Comparison of ENCODE assay signal across 21 cellular contexts in the genomic region with DNA sequence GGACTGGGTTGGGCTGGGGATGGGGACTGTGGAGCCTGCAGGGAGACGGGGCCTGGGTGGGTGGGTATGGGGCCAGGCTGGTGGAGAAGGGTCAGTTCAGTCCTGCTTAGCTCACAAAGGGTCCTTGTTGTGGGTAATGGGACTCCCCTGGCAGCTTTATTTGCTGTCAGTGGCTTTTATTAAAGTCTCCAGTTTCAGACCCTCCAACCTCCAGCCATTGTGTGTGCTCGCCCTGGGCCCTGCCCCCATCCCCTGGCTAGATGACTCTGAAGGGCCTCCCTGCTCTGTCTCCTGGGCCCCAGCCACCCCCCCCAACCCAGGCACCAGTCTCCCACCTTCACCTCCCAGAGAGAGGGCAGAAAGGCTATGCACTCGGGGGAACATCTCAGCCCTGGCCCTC. TPM values are rescaled to one million over a fixed set of nuclear protein-coding genes. Genes with fewer than 3 reads are reported as not detected.
DNase-seq lines count a peak whose midpoint lies in the region; ATAC-seq, FAIRE-seq and TF ChIP-seq lines count a peak whose summit lies in the region.
"Had no signal": no experiment of that assay in that cellular context is flagged by ENCODE, and none has a peak within 500 bp of the region (broad histone marks: within the 10 kb centered on the region; RNA-seq: fewer than 3 reads in every experiment).

No MANE protein-coding gene starts in this region.

- TF ChIP-seq POLR2A in H1 (IDR thresholded peaks at IDR 0.05; ENCODE audit: control extremely low read depth in 1 of 2, low read depth in 2 of 2, low read length in 2 of 2) = no peak

- POLR2A ChIA-PET in H1 (lab: Charles Lee; ENCODE audit: partially characterized antibody) = no interaction called here

- no peaks in the 10 kb centered on the region for H3K23me2 ChIP-seq in H1 (ENCODE audit: low read depth, low read length)

- no peaks in the 10 kb centered on the region for H3K36me3 ChIP-seq in H1 (ENCODE audit: control insufficient read depth in 2 of 4, insufficient read depth in 4 of 4, low read length in 3 of 4)
- no peaks in the 10 kb centered on the region for H3K36me3 ChIP-seq in neural progenitor cell

- no peak overlapping the region for H2BK15ac ChIP-seq in H1 (ENCODE audit: low read length)

- H3K9me3 ChIP-seq in H1 (ENCODE audit: insufficient read depth in 2 of 2, low read depth in 1 of 2, low read length in 1 of 2) (no peaks in the 10 kb centered on the region), neural progenitor cell (ENCODE audit: low read depth) (no peaks in the 10 kb centered on the region)
- H3K9me3 ChIP-seq: A549 had no signal

- H3K27me3 Mint-ChIP-seq in neural progenitor cell (ENCODE audit: insufficient read depth, low read depth) = peaks cover 25% of the 10 kb centered on the region

- no peak overlapping the region for H3K56ac ChIP-seq in H1 (replicated peaks; ENCODE audit: insufficient read length, low read depth, low read length)

- no peak overlapping the region; the same call in 1 of the 2 replicates for H2BK12ac ChIP-seq in H1 (ENCODE audit: low read depth, low read length)

- no peak overlapping the region for H2AFZ ChIP-seq in H1 (ENCODE audit: low read length)
- no peak overlapping the region for H2AFZ ChIP-seq in neural progenitor cell (replicated peaks)
- H2AFZ ChIP-seq: GM23248 had no signal

- H3K4me2 ChIP-seq in H1 (ENCODE audit: insufficient read depth in 1 of 2, low read depth in 2 of 2, low read length in 2 of 2) = no peak overlapping the region
- H3K4me2 ChIP-seq in neural progenitor cell = peak overlapping the region; percentile 52
- H3K4me2 ChIP-seq: A549 had no signal

- peaks cover 1 to 50% (median 35%) of the 10 kb centered on the region in 4 experiments for H3K27me3 ChIP-seq in H1 (replicated peaks in 1 of 4; ENCODE audit: control insufficient read depth in 3 of 4, extremely low read depth in 1 of 4, insufficient read depth in 3 of 4, low read length in 3 of 4)
- peaks cover 73% of the 10 kb centered on the region for H3K27me3 ChIP-seq in neural progenitor cell

- FAIRE-seq in H1 (lab: Jason Lieb, UNC) = no peak
- FAIRE-seq: A549, GM12892, H54 had no signal

- H3K36me3 Mint-ChIP-seq in neural progenitor cell = no peaks in the 10 kb centered on the region
- H3K36me3 Mint-ChIP-seq: CD4-positive, alpha-beta memory T cell had no signal

- no peak overlapping the region for H3K4ac ChIP-seq in H1 (replicated peaks; ENCODE audit: insufficient read length, low read depth, low read length)

- no peak for ATAC-seq in GM21737 (IDR thresholded peaks at IDR 0.05; ENCODE audit: unreplicated experiment)
- ATAC-seq: A549 had no signal

- no peak overlapping the region for H3K23ac ChIP-seq in H1 (ENCODE audit: insufficient read length)

- H2AK5ac ChIP-seq in H1 (ENCODE audit: low read depth, low read length) = no peak overlapping the region

- no peak overlapping the region for H2BK5ac ChIP-seq in H1 (ENCODE audit: low read depth, low read length)

- no peaks in the 10 kb centered on the region for H3K9me3 Mint-ChIP-seq in neural progenitor cell
- H3K9me3 Mint-ChIP-seq: CD4-positive, alpha-beta memory T cell; HFFc6 had no signal

- no peak overlapping the region for H4K8ac ChIP-seq in H1 (ENCODE audit: extremely low read depth, insufficient read depth, low read length)

- H3K27ac ChIP-seq in H1 (ENCODE audit: low read depth, low read length) (no peak overlapping the region), neural progenitor cell (no peak overlapping the region)
- H3K27ac ChIP-seq: 22Rv1, A549, C4-2B, GM23248, HL-60 had no signal

- H3K4me3 Mint-ChIP-seq in neural progenitor cell = no peak overlapping the region
- H3K4me3 Mint-ChIP-seq: CD4-positive, alpha-beta memory T cell; HFFc6 had no signal

- H3K27ac Mint-ChIP-seq in neural progenitor cell = no peak overlapping the region
- H3K27ac Mint-ChIP-seq: CD4-positive, alpha-beta memory T cell; HFFc6 had no signal

- H3K4me1 Mint-ChIP-seq in neural progenitor cell = peaks cover 49% of the 10 kb centered on the region

- H3K4me1 ChIP-seq in H1 (replicated peaks in 1 of 4; ENCODE audit: control insufficient read depth in 3 of 4, insufficient read depth in 4 of 4, low read length in 3 of 4) (peaks cover 0 to 8% (median 4%) of the 10 kb centered on the region in 4 experiments; a peak in 6 of 7 replicates), neural progenitor cell (peaks cover 42% of the 10 kb centered on the region)

- no peak for TF ChIP-seq CTCF in H1 (IDR thresholded peaks at IDR 0.05; ENCODE audit: control extremely low read depth in 1 of 3, insufficient read depth in 1 of 3, low read depth in 1 of 3, low read length in 3 of 3)
- TF ChIP-seq CTCF in neural progenitor cell (IDR thresholded peaks at IDR 0.05) = no peak

- DNase-seq in NCI-H748 (lab: John Stamatoyannopoulos, UW; ENCODE audit: unreplicated experiment) (peak; percentile 13), NCI-H748 treated with DMSO at 0.1 percent for 48 hours (lab: John Stamatoyannopoulos, UW) (no peak), H1 (ENCODE audit: low read depth in 1 of 2, low spot score in 2 of 2) (no peak), neural progenitor cell (ENCODE audit: low spot score) (no peak), MV-4-11 (lab: John Stamatoyannopoulos, UW) (no peak)
- DNase-seq in activated T-cell treated with anti-CD3 and anti-CD28 coated beads, Interleukin-2, amount 50 U/mL, for 1 hour = no peak
- DNase-seq: AML-193; CD4-positive, alpha-beta memory T cell; DMS153; DMS79; GDM1; GM23248; HCEC 1CT; HFFc6 had no signal

- no peak overlapping the region for H2BK20ac ChIP-seq in H1 (ENCODE audit: low read length)

- H2BK120ac ChIP-seq in H1 (replicated peaks; ENCODE audit: low read depth, low read length) = no peak overlapping the region

- H3K4me3 ChIP-seq in H1 (ENCODE audit: extremely low read depth in 1 of 4, insufficient read depth in 2 of 4, low read depth in 3 of 4, low read length in 4 of 4) (no peak overlapping the region), neural progenitor cell (no peak overlapping the region)
- H3K4me3 ChIP-seq: A549, GM23248 had no signal

- 84% methylated on average over 3 of the region's 3 CpGs; no CpG with 5 or more reads in 1 of the 2 experiments for WGBS in H1 (ENCODE audit: extremely low coverage in 1 of 2, insufficient coverage in 1 of 2, insufficient read length in 1 of 2, insufficient replicate concordance in 2 of 2, low coverage in 1 of 2, low lambda C conversion rate in 2 of 2, missing lambda C conversion rate in 1 of 2), 2 experiments

- no peak overlapping the region for H3K14ac ChIP-seq in H1 (ENCODE audit: insufficient read length)

- no peaks in the 10 kb centered on the region for H3K79me1 ChIP-seq in H1 (ENCODE audit: low read depth, low read length)

- H4K5ac ChIP-seq in H1 (ENCODE audit: insufficient read length, low read depth, low read length) = no peak overlapping the region

- H3K18ac ChIP-seq in H1 (ENCODE audit: extremely low read depth, low read length) = no peak overlapping the region; the same call in 1 of the 2 replicates

- H4K20me1 ChIP-seq in H1 (replicated peaks in 1 of 2; ENCODE audit: control insufficient read depth in 1 of 2, insufficient read depth in 2 of 2, low read length in 2 of 2) (no peaks in the 10 kb centered on the region), neural progenitor cell (ENCODE audit: low read depth) (peaks cover 12% of the 10 kb centered on the region)

- no peaks in the 10 kb centered on the region for H3K79me2 ChIP-seq in H1 (ENCODE audit: control insufficient read depth in 1 of 2, insufficient read depth in 2 of 2, low read length in 2 of 2)
- no peaks in the 10 kb centered on the region for H3K79me2 ChIP-seq in neural progenitor cell (ENCODE audit: low read depth)

- H3F3A ChIP-seq in neural progenitor cell (ENCODE audit: low read depth) = peaks cover 35% of the 10 kb centered on the region

- CTCF ChIA-PET in H1 (lab: Charles Lee; ENCODE audit: partially characterized antibody) = interaction anchor here (0.7 to 5.9 kb wide), 10 partner anchors 9 to 306 kb away, joined by 3 to 42 read pairs (median 4); no protein-coding TSS in a partner anchor

- H3K9ac ChIP-seq in H1 (replicated peaks in 1 of 4; ENCODE audit: extremely low read depth in 1 of 4, low read depth in 3 of 4, low read length in 3 of 4) (no peak overlapping the region), neural progenitor cell (no peak overlapping the region)
- H3K9ac ChIP-seq: GM23248 had no signal

- H4K91ac ChIP-seq in H1 (replicated peaks; ENCODE audit: insufficient read length, low read length) = peak overlapping the region; percentile 25

- no peak for TF ChIP-seq EP300 in H1 (IDR thresholded peaks at IDR 0.05; ENCODE audit: borderline replicate concordance in 1 of 2, low read depth in 2 of 2, low read length in 2 of 2)

- no peak for TF ChIP-seq RAD21 in H1 (IDR thresholded peaks at IDR 0.05 in 1 of 2, conservative IDR thresholded peaks at IDR 0.05 in 1 of 2; ENCODE audit: low read depth in 2 of 2, low read length in 2 of 2)

TF ChIP-seq in H1, 55 proteins besides CTCF, POLR2A, EP300 and RAD21 (continues in another document):
- no peak for TF ChIP-seq KDM5A (IDR thresholded peaks at IDR 0.05; ENCODE audit: low read length)
- TF ChIP-seq, protein P1, sequence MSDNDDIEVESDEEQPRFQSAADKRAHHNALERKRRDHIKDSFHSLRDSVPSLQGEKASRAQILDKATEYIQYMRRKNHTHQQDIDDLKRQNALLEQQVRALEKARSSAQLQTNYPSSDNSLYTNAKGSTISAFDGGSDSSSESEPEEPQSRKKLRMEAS (IDR thresholded peaks at IDR 0.05) = no peak
- TF ChIP-seq SP2 (IDR thresholded peaks at IDR 0.05; ENCODE audit: low read length) = no peak
- no peak for TF ChIP-seq MAFK (IDR thresholded peaks at IDR 0.05; ENCODE audit: low read depth, low read length)
- TF ChIP-seq CTBP2 (IDR thresholded peaks at IDR 0.05; ENCODE audit: borderline replicate concordance, insufficient read depth, insufficient read length, low read length) = no peak

RNA-seq across cellular contexts. Expression of a gene that starts 44.4 kb away (rescaled TPM):
- total RNA-seq in H1 (2021; fragmentation: NEBNext Ultra II Directional; extraction: Animal tissue kit (Norgen Biotek cat#: 25700)) = 20.1 and 20.9 TPM in 2 replicates
- polyA plus RNA-seq in H1 (2011; rRNA removed) = 4.0 and 5.5 TPM in 2 replicates
- 6.3 TPM for polyA plus RNA-seq in H1 (2011; cell fraction: cytosol; rRNA removed)
- 6.2 TPM for polyA plus RNA-seq in H1 (2011; cell fraction: nucleus; rRNA removed)
- polyA plus RNA-seq in H1 (2012, experiment 1 of 2) = 6.6 to 10.9 TPM (median 8.4 TPM) in 4 replicates
- polyA plus RNA-seq in H1 (2012, experiment 2 of 2) = 1.0 TPM
- polyA plus RNA-seq in H1 (2013, experiment 1 of 2) = 10.3 TPM
- polyA plus RNA-seq in H1 (2013, experiment 2 of 2) = 10.3 TPM
- polyA minus RNA-seq in H1 (2011; rRNA and poly(A)+ RNA removed) = 10.0 and 10.7 TPM in 2 replicates
- 13.1 TPM for polyA minus RNA-seq in H1 (2011; cell fraction: cytosol; rRNA and poly(A)+ RNA removed)
- polyA minus RNA-seq in H1 (2011; cell fraction: nucleus; rRNA and poly(A)+ RNA removed) = 38.1 TPM
- total RNA-seq in neural progenitor cell (ENCODE audit: low replicate concordance) = 15.5 and 19.5 TPM in 2 replicates
